Comparison of ENCODE assay signal across 16 cellular contexts in genomic region chr2:151306621-151307020, GRCh38. TPM values are rescaled to one million over a fixed set of nuclear protein-coding genes. Genes with fewer than 3 reads are reported as not detected.
DNase-seq lines count a peak whose midpoint lies in the region; ATAC-seq and TF ChIP-seq lines count a peak whose summit lies in the region.
"Had no signal": no experiment of that assay in that cellular context is flagged by ENCODE, and none has a peak within 500 bp of the region (broad histone marks: within the 10 kb centered on the region; RNA-seq: fewer than 3 reads in every experiment).

No MANE protein-coding gene starts in this region.

- no peak overlapping the region for H3K27ac Mint-ChIP-seq in WTC11
- H3K27ac Mint-ChIP-seq: activated T-helper 1 cell treated with anti-CD3 and anti-CD28 coated beads, Interleukin-12 subunit alpha, Interleukin-12 subunit beta, Interleukin-2, Interleukin-4 antibody, amounts not matched to agents 30 ng/mL and 10 ng/mL and 1 ng/mL, durations not matched to agents 14 hours and 24 hours and 36 hours; brain; stimulated activated naive B cell treated with anti-CD40 and anti-IgM and Interleukin-4, amounts not matched to agents 10 μg/mL and 1 μg/mL and 100 μg/mL, for 72 hours had no signal

- TF ChIP-seq CTCF in foreskin keratinocyte (conservative IDR thresholded peaks at IDR 0.05) (no peak), WTC11 (IDR thresholded peaks at IDR 0.05) (no peak)

- DNase-seq in AG08395 (ENCODE audit: low spot score) (peak; percentile 92), HT1080 (ENCODE audit: low read depth) (peak; percentile 81), amniotic stem cell (lab: John Stamatoyannopoulos, UW) (peak; percentile 30), foreskin keratinocyte (peak; percentile 24 to 64), NCI-H774 (lab: John Stamatoyannopoulos, UW) (no peak), NCI-H2196 treated with DMSO at 0.1 percent for 48 hours (lab: John Stamatoyannopoulos, UW; ENCODE audit: unreplicated experiment) (no peak), WTC11 (ENCODE audit: low spot score) (no peak)
- DNase-seq: KBM-7; NCI-H2029 treated with DMSO at 0.1 percent for 48 hours; stimulated activated CD4-positive, alpha-beta T cell treated with anti-CD3 and anti-CD28 coated beads, Interleukin-4, amount 100 ng/mL, for 1 hour; stimulated activated naive B cell treated with anti-CD40 and anti-IgM and Interleukin-4, amounts not matched to agents 10 μg/mL and 1 μg/mL and 100 μg/mL, for 72 hours had no signal

- POLR2A ChIA-PET in WTC11 (lab: Charles Lee): no interaction called here

- peaks cover 5% of the 10 kb centered on the region for H3K4me1 Mint-ChIP-seq in WTC11
- H3K4me1 Mint-ChIP-seq: brain; stimulated activated naive B cell treated with anti-CD40 and anti-IgM and Interleukin-4, amounts not matched to agents 10 μg/mL and 1 μg/mL and 100 μg/mL, for 72 hours had no signal

- H3K36me3 Mint-ChIP-seq in WTC11: no peaks in the 10 kb centered on the region; the same call in 1 of the 2 replicates
- H3K36me3 Mint-ChIP-seq: brain; stimulated activated naive B cell treated with anti-CD40 and anti-IgM and Interleukin-4, amounts not matched to agents 10 μg/mL and 1 μg/mL and 100 μg/mL, for 72 hours had no signal

- no peaks in the 10 kb centered on the region for H3K4me1 ChIP-seq in foreskin keratinocyte

- no peak overlapping the region for H3K4me3 Mint-ChIP-seq in WTC11
- H3K4me3 Mint-ChIP-seq: activated T-helper 1 cell treated with anti-CD3 and anti-CD28 coated beads, Interleukin-12 subunit alpha, Interleukin-12 subunit beta, Interleukin-2, Interleukin-4 antibody, amounts not matched to agents 30 ng/mL and 10 ng/mL and 1 ng/mL, durations not matched to agents 14 hours and 24 hours and 36 hours; brain; stimulated activated naive B cell treated with anti-CD40 and anti-IgM and Interleukin-4, amounts not matched to agents 10 μg/mL and 1 μg/mL and 100 μg/mL, for 72 hours had no signal

- no peak overlapping the region for H3K27ac ChIP-seq in foreskin keratinocyte

- ATAC-seq in foreskin keratinocyte (peak; percentile 46), WTC11 (no peak), HG03521 (IDR thresholded peaks at IDR 0.05; ENCODE audit: unreplicated experiment) (no peak)
- ATAC-seq: HCT116; stimulated activated naive B cell treated with anti-CD40 and anti-IgM and Interleukin-4, amounts not matched to agents 10 μg/mL and 1 μg/mL and 100 μg/mL, for 72 hours had no signal

- no peaks in the 10 kb centered on the region; the same call in 1 of the 2 replicates for H3K27me3 Mint-ChIP-seq in WTC11 (ENCODE audit: low read depth)

- CTCF ChIA-PET in WTC11 (lab: Charles Lee): no interaction called here

- no peaks in the 10 kb centered on the region for H3K27me3 ChIP-seq in foreskin keratinocyte

- H3K9me3 Mint-ChIP-seq in WTC11: peaks cover 21% of the 10 kb centered on the region
- H3K9me3 Mint-ChIP-seq: activated T-helper 1 cell treated with anti-CD3 and anti-CD28 coated beads, Interleukin-12 subunit alpha, Interleukin-12 subunit beta, Interleukin-2, Interleukin-4 antibody, amounts not matched to agents 30 ng/mL and 10 ng/mL and 1 ng/mL, durations not matched to agents 14 hours and 24 hours and 36 hours; stimulated activated naive B cell treated with anti-CD40 and anti-IgM and Interleukin-4, amounts not matched to agents 10 μg/mL and 1 μg/mL and 100 μg/mL, for 72 hours had no signal

TF ChIP-seq in WTC11, 78 proteins besides CTCF, POLR2A, EP300 and RAD21 (continues in another document):
- TF ChIP-seq, protein P1, sequence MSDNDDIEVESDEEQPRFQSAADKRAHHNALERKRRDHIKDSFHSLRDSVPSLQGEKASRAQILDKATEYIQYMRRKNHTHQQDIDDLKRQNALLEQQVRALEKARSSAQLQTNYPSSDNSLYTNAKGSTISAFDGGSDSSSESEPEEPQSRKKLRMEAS (CRISPR knock-in tag; IDR thresholded peaks at IDR 0.05): no peak
- no peak for TF ChIP-seq HMGA2 (CRISPR knock-in tag; IDR thresholded peaks at IDR 0.05)
- TF ChIP-seq, protein P2, sequence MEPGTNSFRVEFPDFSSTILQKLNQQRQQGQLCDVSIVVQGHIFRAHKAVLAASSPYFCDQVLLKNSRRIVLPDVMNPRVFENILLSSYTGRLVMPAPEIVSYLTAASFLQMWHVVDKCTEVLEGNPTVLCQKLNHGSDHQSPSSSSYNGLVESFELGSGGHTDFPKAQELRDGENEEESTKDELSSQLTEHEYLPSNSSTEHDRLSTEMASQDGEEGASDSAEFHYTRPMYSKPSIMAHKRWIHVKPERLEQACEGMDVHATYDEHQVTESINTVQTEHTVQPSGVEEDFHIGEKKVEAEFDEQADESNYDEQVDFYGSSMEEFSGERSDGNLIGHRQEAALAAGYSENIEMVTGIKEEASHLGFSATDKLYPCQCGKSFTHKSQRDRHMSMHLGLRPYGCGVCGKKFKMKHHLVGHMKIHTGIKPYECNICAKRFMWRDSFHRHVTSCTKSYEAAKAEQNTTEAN (CRISPR knock-in tag; IDR thresholded peaks at IDR 0.05): no peak
- no peak for TF ChIP-seq TP53 (CRISPR knock-in tag; IDR thresholded peaks at IDR 0.05)
- TF ChIP-seq TEAD1 (CRISPR knock-in tag; IDR thresholded peaks at IDR 0.05): no peak
- TF ChIP-seq NR3C1 (CRISPR knock-in tag; conservative IDR thresholded peaks at IDR 0.05; ENCODE audit: low read depth): no peak
- TF ChIP-seq KAT7 (CRISPR knock-in tag; IDR thresholded peaks at IDR 0.05; ENCODE audit: borderline replicate concordance): no peak
- no peak for TF ChIP-seq SMAD4 (CRISPR knock-in tag; IDR thresholded peaks at IDR 0.05)
- no peak for TF ChIP-seq AFF4 (CRISPR knock-in tag; IDR thresholded peaks at IDR 0.05; ENCODE audit: borderline replicate concordance)
- TF ChIP-seq E2F1 (CRISPR knock-in tag; IDR thresholded peaks at IDR 0.05): no peak
- TF ChIP-seq IRF2 (CRISPR knock-in tag; IDR thresholded peaks at IDR 0.05; ENCODE audit: borderline replicate concordance, low read depth): no peak
- no peak for TF ChIP-seq NR2C2 (CRISPR knock-in tag; IDR thresholded peaks at IDR 0.05)

RNA-seq across cellular contexts. Expression of gene NMI, which starts 17.2 kb away (rescaled TPM):
- 10.4 and 12.0 TPM in 2 replicates for total RNA-seq in HT1080 (2014; rRNA removed; shearing (Covaris generic))
- 15.4 and 17.6 TPM in 2 replicates for polyA plus RNA-seq in HT1080 (2015; cell fraction: cytosol; rRNA removed)
- 11.1 and 12.7 TPM in 2 replicates for polyA plus RNA-seq in HT1080 (2015; cell fraction: nucleus; rRNA removed)
- total RNA-seq in foreskin keratinocyte: 13.3 and 15.3 TPM in 2 replicates
- polyA plus RNA-seq in foreskin keratinocyte: 15.3 and 15.5 TPM in 2 replicates
- 3.4 to 4.3 TPM (median 3.7 TPM) in 3 replicates for total RNA-seq in WTC11 (2021)

RNA-seq across cellular contexts. Expression of gene RBM43, which starts 45.0 kb away (rescaled TPM):
- 0.77 and 1.6 TPM in 2 replicates for total RNA-seq in HT1080 (2014; rRNA removed; shearing (Covaris generic))
- polyA plus RNA-seq in HT1080 (2015; cell fraction: cytosol; rRNA removed): 3.0 and 3.8 TPM in 2 replicates
- 6.4 and 7.1 TPM in 2 replicates for polyA plus RNA-seq in HT1080 (2015; cell fraction: nucleus; rRNA removed)
- 1.3 and 1.5 TPM in 2 replicates for total RNA-seq in foreskin keratinocyte
- 0.69 and 0.88 TPM in 2 replicates for polyA plus RNA-seq in foreskin keratinocyte
- 2.8 to 3.3 TPM (median 2.9 TPM) in 3 replicates for total RNA-seq in WTC11 (2021)

RNA-seq across cellular contexts. Expression of gene TNFAIP6, which starts 50.8 kb away (rescaled TPM):
- 0.27 and 0.42 TPM in 2 replicates for total RNA-seq in HT1080 (2014; rRNA removed; shearing (Covaris generic))
- polyA plus RNA-seq in HT1080 (2015; cell fraction: cytosol; rRNA removed): 0.28 and 0.71 TPM in 2 replicates
- 0.58 and 1.9 TPM in 2 replicates for polyA plus RNA-seq in HT1080 (2015; cell fraction: nucleus; rRNA removed)
- total RNA-seq in foreskin keratinocyte: not detected in 2 replicates
- polyA plus RNA-seq in foreskin keratinocyte: not detected in 2 replicates
- 0.11 to 0.18 TPM (median 0.11 TPM) in 3 replicates for total RNA-seq in WTC11 (2021)
- total RNA-seq: activated T-helper 1 cell treated with anti-CD3 and anti-CD28 coated beads, Interleukin-12 subunit alpha, Interleukin-12 subunit beta, Interleukin-2, Interleukin-4 antibody, amounts not matched to agents 30 ng/mL and 10 ng/mL and 1 ng/mL, durations not matched to agents 14 hours and 24 hours and 36 hours; pulmonary artery endothelial cell had no signal

Comparison
In these comparisons a context has a peak if more than half of its experiments do, and no peak if none do; other contexts are left out.
1. DNase-seq: peak in AG08395 (single experiment), HT1080 (single experiment), amniotic stem cell (single experiment) and foreskin keratinocyte (2 of 2); none in NCI-H774 (single experiment), NCI-H2196 treated with DMSO at 0.1 percent for 48 hours (single experiment) and WTC11 (single experiment).